16 cellular contexts compared by ENCODE assay signal in the genomic region with DNA sequence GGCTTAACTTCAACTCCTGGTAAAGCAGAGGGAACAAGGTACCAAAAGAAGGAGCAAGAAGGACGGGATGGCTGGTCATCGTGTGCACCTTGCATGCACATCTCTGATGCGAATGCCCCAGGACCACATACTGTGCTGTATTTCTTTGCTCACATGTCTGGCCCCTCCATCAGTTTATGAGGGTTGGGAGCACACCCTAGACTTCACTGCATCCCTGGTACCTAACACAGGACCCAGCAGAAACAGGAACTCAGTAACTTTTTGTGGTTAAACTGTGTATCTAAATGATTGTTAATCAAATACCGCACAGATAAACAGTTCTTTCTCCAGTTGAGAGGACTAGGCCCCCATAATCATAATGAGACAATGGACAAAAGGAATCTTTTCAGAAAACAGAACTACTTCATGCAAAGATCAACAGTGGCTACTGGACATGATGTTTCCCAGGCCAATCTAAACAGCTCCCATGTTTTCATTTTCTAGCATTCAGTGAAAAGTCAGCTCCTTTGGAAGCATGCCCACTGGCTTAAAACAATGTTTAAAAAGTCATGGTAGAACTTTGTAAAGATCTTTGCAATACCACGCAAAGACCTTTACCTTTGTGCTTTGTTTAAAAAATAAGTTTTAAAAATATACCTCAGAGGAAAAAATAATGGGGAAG. TPM values are rescaled to one million over a fixed set of nuclear protein-coding genes. Genes with fewer than 3 reads are reported as not detected.
A peak's percentile ranks its signal among the peaks of the same experiment; 100 is the strongest.
DNase-seq lines count a peak whose midpoint lies in the region; ATAC-seq and TF ChIP-seq lines count a peak whose summit lies in the region.
"Had no signal": no experiment of that assay in that cellular context is flagged by ENCODE, and none has a peak within 500 bp of the region (broad histone marks: within the 10 kb centered on the region; RNA-seq: fewer than 3 reads in every experiment).

No MANE protein-coding gene starts in this region.

- no peak overlapping the region for H3K4me3 ChIP-seq in brain microvascular endothelial cell (ENCODE audit: low read depth, low read length)
- H3K4me3 ChIP-seq in neural progenitor cell, result no peak overlapping the region
- H3K4me3 ChIP-seq in left ventricle myocardium inferior, result no peak overlapping the region
- H3K4me3 ChIP-seq in smooth muscle cell, result no peak overlapping the region
- H3K4me3 ChIP-seq: Peyer's patch had no signal

- H3K27me3 Mint-ChIP-seq in neural progenitor cell (ENCODE audit: insufficient read depth, low read depth), result no peaks in the 10 kb centered on the region
- H3K27me3 Mint-ChIP-seq: activated naive CD8-positive, alpha-beta T cell had no signal

- H4K20me1 ChIP-seq in neural progenitor cell (ENCODE audit: low read depth) (peaks cover 48% of the 10 kb centered on the region), smooth muscle cell (ENCODE audit: low read depth) (no peaks in the 10 kb centered on the region)

- peaks cover 28% of the 10 kb centered on the region for H3F3A ChIP-seq in neural progenitor cell (ENCODE audit: low read depth)
- no peaks in the 10 kb centered on the region for H3F3A ChIP-seq in smooth muscle cell (ENCODE audit: low read depth)

- no peak overlapping the region for H2AFZ ChIP-seq in neural progenitor cell (replicated peaks)
- H2AFZ ChIP-seq in smooth muscle cell (ENCODE audit: low read depth), result no peak overlapping the region

- in situ Hi-C loops in brain microvascular endothelial cell (cut with HindIII; ENCODE audit: low pct_ligation_motif_present, low sequenced_read_pairs), result no loop called here

- H3K4me2 ChIP-seq in neural progenitor cell (no peak overlapping the region), smooth muscle cell (no peak overlapping the region)

- intact Hi-C loops in left ventricle myocardium inferior (cut with micrococcal nuclease), result no loop called here

- 97% methylated on average over 5 of the region's 5 CpGs for WGBS in smooth muscle cell (ENCODE audit: low lambda C conversion rate)

- H3K27ac ChIP-seq in brain microvascular endothelial cell (no peak overlapping the region), neural progenitor cell (no peak overlapping the region), left ventricle myocardium inferior (replicated peaks) (no peak overlapping the region), smooth muscle cell (ENCODE audit: low read depth) (no peak overlapping the region)
- H3K27ac ChIP-seq: neutrophil had no signal

- H3K79me2 ChIP-seq in neural progenitor cell (ENCODE audit: low read depth) (peaks cover 53% of the 10 kb centered on the region), smooth muscle cell (ENCODE audit: low read depth) (no peaks in the 10 kb centered on the region)

- peaks cover 10% of the 10 kb centered on the region for H3K36me3 Mint-ChIP-seq in neural progenitor cell

- peaks cover 55% of the 10 kb centered on the region for H3K4me1 Mint-ChIP-seq in neural progenitor cell

- DNase-seq in brain microvascular endothelial cell (peak; percentile 35), putamen (ENCODE audit: low spot score) (peak; percentile 75), neural progenitor cell (ENCODE audit: low spot score) (no peak), NCI-H748 (lab: John Stamatoyannopoulos, UW; ENCODE audit: unreplicated experiment) (no peak), left ventricle myocardium inferior (no peak), smooth muscle cell (lab: John Stamatoyannopoulos, UW; ENCODE audit: unreplicated experiment) (no peak)
- DNase-seq: effector CD4-positive, alpha-beta T cell; left cardiac atrium; NCI-H1417 treated with DMSO at 0.1 percent for 48 hours; NCI-H510A treated with DMSO at 0.1 percent for 48 hours; Peyer's patch had no signal

- H3K27me3 ChIP-seq in brain microvascular endothelial cell (replicated peaks) (no peaks in the 10 kb centered on the region), neural progenitor cell (no peaks in the 10 kb centered on the region), left ventricle myocardium inferior (ENCODE audit: low read depth) (no peaks in the 10 kb centered on the region), smooth muscle cell (ENCODE audit: low read depth) (no peaks in the 10 kb centered on the region)
- H3K27me3 ChIP-seq: neutrophil, Peyer's patch had no signal

- H3K27ac Mint-ChIP-seq in neural progenitor cell, result no peak overlapping the region
- H3K27ac Mint-ChIP-seq: activated naive CD8-positive, alpha-beta T cell had no signal

- TF ChIP-seq CTCF in brain microvascular endothelial cell (IDR thresholded peaks at IDR 0.05; ENCODE audit: low read depth, low read length, missing control alignments) (no peak), neural progenitor cell (IDR thresholded peaks at IDR 0.05) (no peak), left ventricle myocardium inferior (IDR thresholded peaks at IDR 0.05; ENCODE audit: borderline replicate concordance) (no peak), smooth muscle cell (IDR thresholded peaks at IDR 0.05; ENCODE audit: borderline replicate concordance, insufficient read depth, poor library complexity, severe bottlenecking) (no peak)

- H3K9me3 ChIP-seq in neural progenitor cell (ENCODE audit: low read depth) (no peaks in the 10 kb centered on the region), left ventricle myocardium inferior (replicated peaks) (no peaks in the 10 kb centered on the region), smooth muscle cell (replicated peaks; ENCODE audit: low read depth) (no peaks in the 10 kb centered on the region)
- H3K9me3 ChIP-seq: neutrophil, Peyer's patch had no signal

- peaks cover 6% of the 10 kb centered on the region for H3K9me3 Mint-ChIP-seq in neural progenitor cell

- H3K36me3 ChIP-seq in brain microvascular endothelial cell (replicated peaks) (no peaks in the 10 kb centered on the region), neural progenitor cell (no peaks in the 10 kb centered on the region), left ventricle myocardium inferior (no peaks in the 10 kb centered on the region), smooth muscle cell (ENCODE audit: low read depth) (no peaks in the 10 kb centered on the region)
- H3K36me3 ChIP-seq: neutrophil, Peyer's patch had no signal

- peaks cover 54% of the 10 kb centered on the region for H3K4me1 ChIP-seq in neural progenitor cell
- peaks cover 19% of the 10 kb centered on the region for H3K4me1 ChIP-seq in left ventricle myocardium inferior
- H3K4me1 ChIP-seq in smooth muscle cell (ENCODE audit: low read depth), result peaks cover 12% of the 10 kb centered on the region

- ATAC-seq in GM18511 (IDR thresholded peaks at IDR 0.05; ENCODE audit: unreplicated experiment) (peak; percentile 80), HG03103 (IDR thresholded peaks at IDR 0.05; ENCODE audit: low read depth, unreplicated experiment) (peak; percentile 65)

- no peak overlapping the region for H3K4me3 Mint-ChIP-seq in neural progenitor cell
- H3K4me3 Mint-ChIP-seq: activated naive CD8-positive, alpha-beta T cell had no signal

- H3K9ac ChIP-seq in neural progenitor cell (no peak overlapping the region), smooth muscle cell (ENCODE audit: low read depth) (no peak overlapping the region)

RNA-seq across cellular contexts. Expression of a gene that starts 55.5 kb away (rescaled TPM):
- total RNA-seq in neural progenitor cell (ENCODE audit: low replicate concordance), result not detected in 2 replicates
- total RNA-seq in left ventricle myocardium inferior, result not detected
- not detected in 2 replicates for total RNA-seq in smooth muscle cell
- not detected in 2 replicates for polyA plus RNA-seq in smooth muscle cell
- total RNA-seq: left cardiac atrium; Peyer's patch; T-helper 2 cell treated with Interferon-gamma antibody and Interleukin-4, amounts not matched to agents 100 ng/mL and 5 ng/mL, for 36 hours had no signal

Comparison
In these comparisons a context has a peak if more than half of its experiments do, and no peak if none do; other contexts are left out.
1. DNase-seq: peak in brain microvascular endothelial cell (single experiment) and putamen (single experiment); none in neural progenitor cell (single experiment), NCI-H748 (single experiment), left ventricle myocardium inferior (single experiment) and smooth muscle cell (single experiment).